In the genomic region with DNA sequence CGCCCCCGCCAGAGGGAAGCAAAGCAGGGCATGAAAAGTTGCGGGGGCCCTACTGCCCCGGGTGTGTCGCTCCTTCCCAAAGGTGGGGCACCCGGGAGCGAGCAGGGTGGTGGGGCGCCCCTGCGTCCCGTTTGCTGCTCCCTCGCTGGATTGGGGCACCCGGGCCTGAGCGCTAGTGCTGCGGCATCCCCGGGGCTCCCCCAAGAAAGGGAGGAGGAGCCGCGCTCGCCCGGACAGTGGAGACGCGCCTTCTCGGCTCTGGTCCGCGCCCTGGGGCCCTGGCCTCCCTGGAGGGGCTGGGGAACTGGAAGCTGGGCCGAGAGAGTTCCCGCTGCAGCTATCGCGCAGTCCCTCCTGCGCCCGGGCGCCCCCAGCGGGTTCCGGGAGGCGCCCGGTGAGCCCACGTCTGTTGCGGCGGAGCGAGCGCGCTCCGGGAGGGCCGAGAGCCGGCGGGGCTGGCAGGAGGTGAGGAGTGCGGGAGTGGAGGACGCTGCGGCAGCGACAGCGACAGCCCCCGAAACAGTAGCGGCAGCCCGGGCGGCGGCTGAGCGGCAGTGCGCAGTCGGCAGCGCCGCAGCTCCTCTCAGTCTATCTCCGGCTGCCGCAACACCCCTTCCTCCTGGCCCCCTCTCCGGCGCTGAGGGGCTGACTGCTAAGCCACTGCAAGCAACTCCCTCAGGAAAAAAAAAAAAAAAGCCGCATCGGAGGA, we compare ENCODE assay signal across 8 cellular contexts. TPM values are rescaled to one million over a fixed set of nuclear protein-coding genes. Genes with fewer than 3 reads are reported as not detected.
A peak's percentile ranks its signal among the peaks of the same experiment; 100 is the strongest.
DNase-seq lines count a peak whose midpoint lies in the region; ATAC-seq and TF ChIP-seq lines count a peak whose summit lies in the region.

No MANE protein-coding gene starts in this region.

- peak overlapping the region; percentile 93 for H3K9ac ChIP-seq in adipocyte (ENCODE audit: low read length)

- 0 out of 2 replicates have a peak, but pooled peaks have one; percentile 6 for TF ChIP-seq CTCF in LNCaP clone FGC (IDR thresholded peaks at IDR 0.05; ENCODE audit: control insufficient read depth, extremely low read depth, insufficient read depth)

- intact Hi-C loops in left ventricle myocardium superior (cut with micrococcal nuclease) (no loop called here), posterior vena cava (cut with DNase I) (loop anchor here in 1 of 2 donors (10.0 kb wide), 1 partner anchor 150 kb away; no protein-coding TSS in a partner anchor)

- 0 out of 2 replicates have a peak overlapping the region, but pooled peaks have one; percentile 4 for H3K4me3 ChIP-seq in LNCaP clone FGC (ENCODE audit: low read depth, low read length)
- peak overlapping the region; percentile 89 for H3K4me3 ChIP-seq in adipocyte (ENCODE audit: low read length)

- H3K4me1 ChIP-seq in adipocyte (ENCODE audit: control insufficient read depth, insufficient read depth, low read length) = peaks cover 37% of the 10 kb centered on the region

- DNase-seq in NCI-H748 (lab: John Stamatoyannopoulos, UW; ENCODE audit: unreplicated experiment) (peak; percentile 74), NCI-H748 treated with DMSO at 0.1 percent for 48 hours (lab: John Stamatoyannopoulos, UW) (no peak), LNCaP clone FGC (ENCODE audit: low read depth) (no peak), adipocyte (ENCODE audit: low read depth) (peak; percentile 77), left ventricle myocardium superior (peak; percentile 59), posterior vena cava (ENCODE audit: low spot score) (peak; percentile 83), mucosa of gallbladder (ENCODE audit: low spot score) (no peak)

- H3K27me3 ChIP-seq in adipocyte (replicated peaks; ENCODE audit: control insufficient read depth, insufficient read depth, low read length) = no peaks in the 10 kb centered on the region

- H3K36me3 ChIP-seq in adipocyte (ENCODE audit: control insufficient read depth, insufficient read depth, low read length, severe bottlenecking) = no peaks in the 10 kb centered on the region

- ATAC-seq in left ventricle myocardium superior = peak; percentile 89
- no peak for ATAC-seq in HG03521 (IDR thresholded peaks at IDR 0.05; ENCODE audit: unreplicated experiment)

- no peaks in the 10 kb centered on the region for H3K9me3 ChIP-seq in adipocyte (ENCODE audit: control insufficient read depth, low read length)

RNA-seq across cellular contexts. Expression of a gene that starts 0.5 kb away (rescaled TPM):
- total RNA-seq in left ventricle myocardium superior (0.59 TPM), posterior vena cava (1 to 10 TPM; 5.6 to 7.1 TPM), mucosa of gallbladder (5.0 TPM)

Comparison
In these comparisons a context has a peak if more than half of its experiments do, and no peak if none do; other contexts are left out.
1. DNase-seq: peak in NCI-H748 (single experiment), adipocyte (single experiment), left ventricle myocardium superior (single experiment) and posterior vena cava (single experiment); none in NCI-H748 treated with DMSO at 0.1 percent for 48 hours (single experiment), LNCaP clone FGC (single experiment) and mucosa of gallbladder (single experiment).